2 cellular contexts compared by ENCODE assay signal in genomic region chr1:231209531-231209930, GRCh38.
TF ChIP-seq lines count a peak whose summit lies in the region.

No MANE protein-coding gene starts in this region.

TF ChIP-seq in HepG2, 621 proteins besides CTCF, POLR2A, EP300 and RAD21:
- no peak for TF ChIP-seq ZBTB40 (IDR thresholded peaks at IDR 0.05)
- no peak for TF ChIP-seq ZBTB40 (CRISPR knock-in tag; IDR thresholded peaks at IDR 0.05)
- TF ChIP-seq ZNF225 (CRISPR knock-in tag; IDR thresholded peaks at IDR 0.05) = no peak
- TF ChIP-seq ZBTB1 (CRISPR knock-in tag; IDR thresholded peaks at IDR 0.05; ENCODE audit: borderline replicate concordance) = no peak
- no peak for TF ChIP-seq SKIL (CRISPR knock-in tag; IDR thresholded peaks at IDR 0.05; ENCODE audit: borderline replicate concordance)
- no peak for TF ChIP-seq STAT5B (CRISPR knock-in tag; IDR thresholded peaks at IDR 0.05)
- TF ChIP-seq HMGA1 (CRISPR knock-in tag; conservative IDR thresholded peaks at IDR 0.05) = no peak

TF ChIP-seq in SK-N-SH treated with all-trans-retinoic acid at 6 μM for 48 hours, 23 proteins besides CTCF, POLR2A, EP300 and RAD21:
- TF ChIP-seq ISL1 (CRISPR knock-in tag; IDR thresholded peaks at IDR 0.05) (no peak), CSDC2 (CRISPR knock-in tag; IDR thresholded peaks at IDR 0.05) (no peak), BACH2 (CRISPR knock-in tag; IDR thresholded peaks at IDR 0.05; ENCODE audit: borderline replicate concordance) (no peak), TCF4 (CRISPR knock-in tag; IDR thresholded peaks at IDR 0.05; ENCODE audit: borderline replicate concordance) (no peak), ZNF565 (CRISPR knock-in tag; conservative IDR thresholded peaks at IDR 0.05; ENCODE audit: low read depth) (no peak), ZNF8 (CRISPR knock-in tag; IDR thresholded peaks at IDR 0.05) (no peak), OSR1 (CRISPR knock-in tag; IDR thresholded peaks at IDR 0.05) (no peak), PPARA (CRISPR knock-in tag; IDR thresholded peaks at IDR 0.05; ENCODE audit: borderline replicate concordance) (no peak), TSHZ2 (CRISPR knock-in tag; IDR thresholded peaks at IDR 0.05) (no peak), GLIS3 (CRISPR knock-in tag; IDR thresholded peaks at IDR 0.05) (no peak), ZFP30 (CRISPR knock-in tag; IDR thresholded peaks at IDR 0.05) (no peak), CSRNP3 (CRISPR knock-in tag; IDR thresholded peaks at IDR 0.05) (no peak), RARB (CRISPR knock-in tag; IDR thresholded peaks at IDR 0.05) (no peak), ZC3H10 (CRISPR knock-in tag; IDR thresholded peaks at IDR 0.05) (no peak), ESRRG (CRISPR knock-in tag; IDR thresholded peaks at IDR 0.05) (no peak), ZFP3 (CRISPR knock-in tag; IDR thresholded peaks at IDR 0.05) (no peak), POU6F1 (CRISPR knock-in tag; IDR thresholded peaks at IDR 0.05; ENCODE audit: borderline replicate concordance, low read depth) (no peak), PATZ1 (CRISPR knock-in tag; IDR thresholded peaks at IDR 0.05; ENCODE audit: borderline replicate concordance) (no peak), CREB5 (CRISPR knock-in tag; IDR thresholded peaks at IDR 0.05; ENCODE audit: low read depth) (no peak)
